Comparison of ENCODE assay signal across 14 cellular contexts in genomic region chr3:133568294-133569014, GRCh38. TPM values are rescaled to one million over a fixed set of nuclear protein-coding genes. Genes with fewer than 3 reads are reported as not detected.
DNase-seq lines count a peak whose midpoint lies in the region; ATAC-seq and TF ChIP-seq lines count a peak whose summit lies in the region.
"Had no signal": no experiment of that assay in that cellular context is flagged by ENCODE, and none has a peak within 500 bp of the region (broad histone marks: within the 10 kb centered on the region; RNA-seq: fewer than 3 reads in every experiment).

No MANE protein-coding gene starts in this region.

- no peak overlapping the region for H3K4me3 ChIP-seq in osteoblast (ENCODE audit: insufficient read depth, low read length)
- H3K4me3 ChIP-seq in effector memory CD4-positive, alpha-beta T cell (ENCODE audit: insufficient read depth, low read depth, low read length, poor library complexity, severe bottlenecking), result no peak overlapping the region
- H3K4me3 ChIP-seq: lower lobe of right lung had no signal

- no peak for TF ChIP-seq CTCF in osteoblast (IDR thresholded peaks at IDR 0.05; ENCODE audit: extremely low read depth, low read depth, low read length)

- peak overlapping the region; percentile 21 for H3K4me2 ChIP-seq in osteoblast (ENCODE audit: insufficient read depth, low read length)

- no peaks in the 10 kb centered on the region for H3K9me3 ChIP-seq in osteoblast (ENCODE audit: low read depth, low read length)
- H3K9me3 ChIP-seq in effector memory CD4-positive, alpha-beta T cell (ENCODE audit: control insufficient read depth, low read length), result no peaks in the 10 kb centered on the region
- H3K9me3 ChIP-seq: lower lobe of right lung had no signal

- no peaks in the 10 kb centered on the region for H4K20me1 ChIP-seq in osteoblast (ENCODE audit: insufficient read depth, low read length)

- no peaks in the 10 kb centered on the region for H3K79me2 ChIP-seq in osteoblast (ENCODE audit: insufficient read depth, low read length)

- no peaks in the 10 kb centered on the region for H3K27me3 ChIP-seq in osteoblast (ENCODE audit: insufficient read depth, low read length)
- no peaks in the 10 kb centered on the region for H3K27me3 ChIP-seq in effector memory CD4-positive, alpha-beta T cell (replicated peaks; ENCODE audit: control insufficient read depth, insufficient read depth, low read length, poor library complexity, severe bottlenecking)

- H3K27ac ChIP-seq in osteoblast (ENCODE audit: low read depth, low read length), result peak overlapping the region; percentile 64
- H3K27ac ChIP-seq in effector memory CD4-positive, alpha-beta T cell (ENCODE audit: insufficient read depth, low read length, poor library complexity, severe bottlenecking), result no peak overlapping the region
- H3K27ac ChIP-seq: lower lobe of right lung had no signal

- ATAC-seq in esophagus mucosa, result peak; percentile 5
- ATAC-seq: activated naive CD8-positive, alpha-beta T cell treated with anti-CD3 and anti-CD28 coated beads, Interleukin-2, amount 50 U/mL, for 24 hours; lower lobe of right lung; sciatic nerve had no signal

- DNase-seq in EL (peak; percentile 98), RPMI7951 (ENCODE audit: low read depth) (peak; percentile 93), osteoblast (ENCODE audit: insufficient read length, low spot score, missing footprints) (peak; percentile 91), NCI-H146 (lab: John Stamatoyannopoulos, UW) (no peak), mesenteric fat pad (ENCODE audit: low spot score) (no peak), OCI-M1 (lab: John Stamatoyannopoulos, UW) (no peak)
- DNase-seq in effector memory CD4-positive, alpha-beta T cell, result no peak
- DNase-seq: activated CD4-positive, alpha-beta T cell treated with anti-CD3 and anti-CD28 coated beads, Interleukin-2, amount 10 ng/mL, durations not matched to agents 7 days and 5 days; activated naive CD8-positive, alpha-beta T cell treated with anti-CD3 and anti-CD28 coated beads, Interleukin-2, amount 50 U/mL, for 24 hours; Kasumi-1; lower lobe of right lung; NCI-H446 had no signal

- no peaks in the 10 kb centered on the region for H3K36me3 ChIP-seq in osteoblast (ENCODE audit: insufficient read depth, low read length)
- no peaks in the 10 kb centered on the region for H3K36me3 ChIP-seq in effector memory CD4-positive, alpha-beta T cell (ENCODE audit: control insufficient read depth, insufficient read depth, low read length)
- H3K36me3 ChIP-seq: lower lobe of right lung had no signal

- no peak overlapping the region for H2AFZ ChIP-seq in osteoblast (ENCODE audit: low read length)

- peaks cover 47% of the 10 kb centered on the region for H3K4me1 ChIP-seq in osteoblast (ENCODE audit: insufficient read depth, low read length)
- peaks cover 10% of the 10 kb centered on the region for H3K4me1 ChIP-seq in effector memory CD4-positive, alpha-beta T cell (ENCODE audit: control insufficient read depth, insufficient read depth, low read length, poor library complexity, severe bottlenecking)

RNA-seq across cellular contexts. Expression of gene CDV3, which starts 5.0 kb away (rescaled TPM):
- 94.5 and 96.8 TPM in 2 replicates for total RNA-seq in RPMI7951 (2014; rRNA removed; shearing (Covaris generic))
- total RNA-seq in esophagus mucosa (104 TPM), osteoblast (154 and 166 TPM in 2 replicates), mesenteric fat pad (238 TPM)

Comparison
In these comparisons a context has a peak if more than half of its experiments do, and no peak if none do; other contexts are left out.
1. DNase-seq: peak in EL (single experiment), RPMI7951 (single experiment) and osteoblast (single experiment); none in NCI-H146 (single experiment), mesenteric fat pad (single experiment), effector memory CD4-positive, alpha-beta T cell (0 of 3) and OCI-M1 (single experiment).